Comparison of ENCODE assay signal across 1 cellular context in the genomic region with DNA sequence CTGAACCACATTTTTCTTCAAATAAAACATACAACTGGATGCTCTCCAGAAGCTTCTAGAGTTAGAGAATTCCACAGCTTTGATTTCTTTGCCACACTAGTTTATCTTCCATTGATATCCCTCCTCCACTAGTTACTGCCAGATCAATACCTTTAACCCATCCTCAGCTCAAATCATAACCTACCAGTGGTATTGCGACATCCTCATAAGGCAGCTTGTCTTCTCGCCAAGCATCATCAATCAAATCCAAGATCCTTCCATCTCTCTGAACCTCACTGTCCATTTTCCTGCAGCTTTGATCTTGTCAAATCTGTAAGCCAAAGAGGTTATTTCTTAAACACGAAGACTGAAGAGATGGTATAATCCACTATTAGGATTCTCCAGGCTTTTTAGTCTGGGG.
TF ChIP-seq lines count a peak whose summit lies in the region.

No MANE protein-coding gene starts in this region.

TF ChIP-seq in endothelial cell of umbilical vein, 7 proteins besides CTCF, POLR2A, EP300 and RAD21:
- TF ChIP-seq POLR2AphosphoS5 (IDR thresholded peaks at IDR 0.05; ENCODE audit: insufficient read depth, low read depth, low read length) = no peak
- TF ChIP-seq FOS (IDR thresholded peaks at IDR 0.05; ENCODE audit: borderline replicate concordance, insufficient read depth, low read length) = no peak
